ENCODE assay signal across 3 cellular contexts in the genomic region with DNA sequence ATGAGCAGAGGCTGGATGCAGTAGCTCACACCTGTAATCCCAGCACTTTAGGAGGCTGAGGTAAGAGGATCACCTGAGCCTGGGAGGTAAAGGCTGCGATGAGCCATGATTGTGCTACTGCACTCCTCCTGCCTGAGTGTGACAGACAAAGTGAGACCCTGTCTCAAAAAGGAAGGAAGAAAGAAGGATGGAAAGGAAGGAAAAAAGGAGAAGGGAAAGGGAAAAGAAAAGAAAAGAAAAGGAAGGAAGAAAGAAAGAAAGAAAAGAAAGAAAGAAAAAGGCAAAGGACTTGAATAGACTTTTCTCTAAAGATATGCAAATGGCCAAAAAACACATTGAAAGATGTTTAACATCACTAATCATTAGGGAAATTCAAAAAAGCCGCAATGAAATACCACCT.
TF ChIP-seq lines count a peak whose summit lies in the region.

No MANE protein-coding gene starts in this region.

TF ChIP-seq in WTC11, 78 proteins besides CTCF, POLR2A, EP300 and RAD21:
- no peak for TF ChIP-seq ZNF671 (CRISPR knock-in tag; IDR thresholded peaks at IDR 0.05)
- TF ChIP-seq, protein P1, sequence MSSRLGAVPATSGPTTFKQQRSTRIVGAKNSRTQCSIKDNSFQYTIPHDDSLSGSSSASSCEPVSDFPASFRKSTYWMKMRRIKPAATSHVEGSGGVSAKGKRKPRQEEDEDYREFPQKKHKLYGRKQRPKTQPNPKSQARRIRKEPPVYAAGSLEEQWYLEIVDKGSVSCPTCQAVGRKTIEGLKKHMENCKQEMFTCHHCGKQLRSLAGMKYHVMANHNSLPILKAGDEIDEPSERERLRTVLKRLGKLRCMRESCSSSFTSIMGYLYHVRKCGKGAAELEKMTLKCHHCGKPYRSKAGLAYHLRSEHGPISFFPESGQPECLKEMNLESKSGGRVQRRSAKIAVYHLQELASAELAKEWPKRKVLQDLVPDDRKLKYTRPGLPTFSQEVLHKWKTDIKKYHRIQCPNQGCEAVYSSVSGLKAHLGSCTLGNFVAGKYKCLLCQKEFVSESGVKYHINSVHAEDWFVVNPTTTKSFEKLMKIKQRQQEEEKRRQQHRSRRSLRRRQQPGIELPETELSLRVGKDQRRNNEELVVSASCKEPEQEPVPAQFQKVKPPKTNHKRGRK (CRISPR knock-in tag; IDR thresholded peaks at IDR 0.05; ENCODE audit: borderline replicate concordance) = peak; percentile 73; the same call in 1 of the 2 replicates

TF ChIP-seq in H1, 55 proteins besides CTCF, POLR2A, EP300 and RAD21 (continues in another document):
- TF ChIP-seq SIRT6 (IDR thresholded peaks at IDR 0.05; ENCODE audit: low read length) (no peak), CBX5 (IDR thresholded peaks at IDR 0.05; ENCODE audit: low read depth, low read length) (no peak), SAP30 (IDR thresholded peaks at IDR 0.05; ENCODE audit: insufficient read depth, insufficient replicate concordance, low read length) (no peak), EZH2 (IDR thresholded peaks at IDR 0.05; ENCODE audit: low read depth, low read length, severe bottlenecking) (no peak), TAF7 (optimal IDR thresholded peaks at IDR 0.05; ENCODE audit: borderline replicate concordance, low read depth, low read length) (no peak), SUZ12 (IDR thresholded peaks at IDR 0.05; ENCODE audit: low read length) (no peak), RNF2 (IDR thresholded peaks at IDR 0.05; ENCODE audit: borderline replicate concordance, low read depth, low read length, missing control alignments, poor library complexity, severe bottlenecking) (no peak), SIX5 (IDR thresholded peaks at IDR 0.05; ENCODE audit: low read depth, low read length) (no peak), JUND (IDR thresholded peaks at IDR 0.05; ENCODE audit: low read length) (no peak)
- TF ChIP-seq, protein P2, sequence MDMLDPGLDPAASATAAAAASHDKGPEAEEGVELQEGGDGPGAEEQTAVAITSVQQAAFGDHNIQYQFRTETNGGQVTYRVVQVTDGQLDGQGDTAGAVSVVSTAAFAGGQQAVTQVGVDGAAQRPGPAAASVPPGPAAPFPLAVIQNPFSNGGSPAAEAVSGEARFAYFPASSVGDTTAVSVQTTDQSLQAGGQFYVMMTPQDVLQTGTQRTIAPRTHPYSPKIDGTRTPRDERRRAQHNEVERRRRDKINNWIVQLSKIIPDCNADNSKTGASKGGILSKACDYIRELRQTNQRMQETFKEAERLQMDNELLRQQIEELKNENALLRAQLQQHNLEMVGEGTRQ (IDR thresholded peaks at IDR 0.05; ENCODE audit: low read length) = no peak
- TF ChIP-seq, protein P3, sequence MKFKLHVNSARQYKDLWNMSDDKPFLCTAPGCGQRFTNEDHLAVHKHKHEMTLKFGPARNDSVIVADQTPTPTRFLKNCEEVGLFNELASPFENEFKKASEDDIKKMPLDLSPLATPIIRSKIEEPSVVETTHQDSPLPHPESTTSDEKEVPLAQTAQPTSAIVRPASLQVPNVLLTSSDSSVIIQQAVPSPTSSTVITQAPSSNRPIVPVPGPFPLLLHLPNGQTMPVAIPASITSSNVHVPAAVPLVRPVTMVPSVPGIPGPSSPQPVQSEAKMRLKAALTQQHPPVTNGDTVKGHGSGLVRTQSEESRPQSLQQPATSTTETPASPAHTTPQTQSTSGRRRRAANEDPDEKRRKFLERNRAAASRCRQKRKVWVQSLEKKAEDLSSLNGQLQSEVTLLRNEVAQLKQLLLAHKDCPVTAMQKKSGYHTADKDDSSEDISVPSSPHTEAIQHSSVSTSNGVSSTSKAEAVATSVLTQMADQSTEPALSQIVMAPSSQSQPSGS (IDR thresholded peaks at IDR 0.05; ENCODE audit: low read length) = no peak
- TF ChIP-seq, protein P4, sequence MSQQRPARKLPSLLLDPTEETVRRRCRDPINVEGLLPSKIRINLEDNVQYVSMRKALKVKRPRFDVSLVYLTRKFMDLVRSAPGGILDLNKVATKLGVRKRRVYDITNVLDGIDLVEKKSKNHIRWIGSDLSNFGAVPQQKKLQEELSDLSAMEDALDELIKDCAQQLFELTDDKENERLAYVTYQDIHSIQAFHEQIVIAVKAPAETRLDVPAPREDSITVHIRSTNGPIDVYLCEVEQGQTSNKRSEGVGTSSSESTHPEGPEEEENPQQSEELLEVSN (IDR thresholded peaks at IDR 0.05) = no peak

TF ChIP-seq in SK-N-SH treated with all-trans-retinoic acid at 6 μM for 48 hours, 23 proteins besides CTCF, POLR2A, EP300 and RAD21:
- TF ChIP-seq, protein P5, sequence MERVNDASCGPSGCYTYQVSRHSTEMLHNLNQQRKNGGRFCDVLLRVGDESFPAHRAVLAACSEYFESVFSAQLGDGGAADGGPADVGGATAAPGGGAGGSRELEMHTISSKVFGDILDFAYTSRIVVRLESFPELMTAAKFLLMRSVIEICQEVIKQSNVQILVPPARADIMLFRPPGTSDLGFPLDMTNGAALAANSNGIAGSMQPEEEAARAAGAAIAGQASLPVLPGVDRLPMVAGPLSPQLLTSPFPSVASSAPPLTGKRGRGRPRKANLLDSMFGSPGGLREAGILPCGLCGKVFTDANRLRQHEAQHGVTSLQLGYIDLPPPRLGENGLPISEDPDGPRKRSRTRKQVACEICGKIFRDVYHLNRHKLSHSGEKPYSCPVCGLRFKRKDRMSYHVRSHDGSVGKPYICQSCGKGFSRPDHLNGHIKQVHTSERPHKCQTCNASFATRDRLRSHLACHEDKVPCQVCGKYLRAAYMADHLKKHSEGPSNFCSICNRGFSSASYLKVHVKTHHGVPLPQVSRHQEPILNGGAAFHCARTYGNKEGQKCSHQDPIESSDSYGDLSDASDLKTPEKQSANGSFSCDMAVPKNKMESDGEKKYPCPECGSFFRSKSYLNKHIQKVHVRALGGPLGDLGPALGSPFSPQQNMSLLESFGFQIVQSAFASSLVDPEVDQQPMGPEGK (CRISPR knock-in tag; IDR thresholded peaks at IDR 0.05; ENCODE audit: borderline replicate concordance) = no peak
- no peak for TF ChIP-seq BACH2 (CRISPR knock-in tag; IDR thresholded peaks at IDR 0.05; ENCODE audit: borderline replicate concordance)
- TF ChIP-seq ZNF565 (CRISPR knock-in tag; conservative IDR thresholded peaks at IDR 0.05; ENCODE audit: low read depth) = no peak
- no peak for TF ChIP-seq ISL1 (CRISPR knock-in tag; IDR thresholded peaks at IDR 0.05)
- TF ChIP-seq, protein P6, sequence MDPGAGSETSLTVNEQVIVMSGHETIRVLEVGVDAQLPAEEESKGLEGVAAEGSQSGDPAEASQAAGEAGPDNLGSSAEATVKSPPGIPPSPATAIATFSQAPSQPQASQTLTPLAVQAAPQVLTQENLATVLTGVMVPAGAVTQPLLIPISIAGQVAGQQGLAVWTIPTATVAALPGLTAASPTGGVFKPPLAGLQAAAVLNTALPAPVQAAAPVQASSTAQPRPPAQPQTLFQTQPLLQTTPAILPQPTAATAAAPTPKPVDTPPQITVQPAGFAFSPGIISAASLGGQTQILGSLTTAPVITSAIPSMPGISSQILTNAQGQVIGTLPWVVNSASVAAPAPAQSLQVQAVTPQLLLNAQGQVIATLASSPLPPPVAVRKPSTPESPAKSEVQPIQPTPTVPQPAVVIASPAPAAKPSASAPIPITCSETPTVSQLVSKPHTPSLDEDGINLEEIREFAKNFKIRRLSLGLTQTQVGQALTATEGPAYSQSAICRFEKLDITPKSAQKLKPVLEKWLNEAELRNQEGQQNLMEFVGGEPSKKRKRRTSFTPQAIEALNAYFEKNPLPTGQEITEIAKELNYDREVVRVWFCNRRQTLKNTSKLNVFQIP (CRISPR knock-in tag; IDR thresholded peaks at IDR 0.05; ENCODE audit: borderline replicate concordance, low read depth) = no peak
TF ChIP-seq in SK-N-SH treated with all-trans-retinoic acid at 6 μM for 48 hours: peak in this region for 0.
